In genomic region chr11:11268119-11268518, GRCh38 we compare ENCODE assay signal across 36 cellular contexts.
"Had no signal": no experiment of that assay in that cellular context is flagged by ENCODE, and none has a peak within 500 bp of the region (broad histone marks: within the 10 kb centered on the region; RNA-seq: fewer than 3 reads in every experiment).

No MANE protein-coding gene starts in this region.

- H3K27ac Mint-ChIP-seq: activated B cell treated with CpG ODN at 0.5 μM for 24 hours; activated CD4-positive, alpha-beta memory T cell treated with anti-CD3 and anti-CD28 coated beads for 36 hours; activated CD4-positive, alpha-beta T cell treated with anti-CD3 and anti-CD28 coated beads, Interleukin-2, amount 10 ng/mL, durations not matched to agents 24 days and 14 days; activated CD8-positive, alpha-beta T cell treated with anti-CD3 and anti-CD28 coated beads for 36 hours; activated naive CD4-positive, alpha-beta T cell treated with anti-CD3 and anti-CD28 coated beads for 36 hours; activated naive CD8-positive, alpha-beta T cell treated with anti-CD3 and anti-CD28 coated beads for 36 hours; activated T-cell treated with anti-CD3 and anti-CD28 coated beads, Interleukin-2, amount 50 U/mL, for 72 hours; activated T-helper 1 cell treated with anti-CD3 and anti-CD28 coated beads, Interleukin-12 subunit alpha, Interleukin-12 subunit beta, Interleukin-2, Interleukin-4 antibody, amounts not matched to agents 30 ng/mL and 10 ng/mL and 1 ng/mL, durations not matched to agents 14 hours and 24 hours and 36 hours; activated T-helper 17 cell treated with anti-CD3 and anti-CD28 coated beads, Interleukin-2, amount 50 U/mL, for 72 hours; T-helper 1 cell treated with Interleukin-12 subunit alpha and Interleukin-12 subunit beta and Interleukin-4 antibody, amounts not matched to agents 30 μg/mL and 1 μg/mL, for 36 hours; T-helper 2 cell treated with Interferon-gamma antibody and Interleukin-4, amounts not matched to agents 5 μg/mL and 100 μg/mL, for 36 hours had no signal

- H3K36me3 ChIP-seq: adrenal gland, brain microvascular endothelial cell, breast epithelium had no signal

- H3K9me3 Mint-ChIP-seq: activated B cell treated with CpG ODN at 0.5 μM for 24 hours; activated CD4-positive, alpha-beta memory T cell treated with anti-CD3 and anti-CD28 coated beads for 36 hours; activated CD4-positive, alpha-beta T cell treated with anti-CD3 and anti-CD28 coated beads, Interleukin-2, amount 10 ng/mL, durations not matched to agents 24 days and 14 days; activated CD8-positive, alpha-beta T cell treated with anti-CD3 and anti-CD28 coated beads for 36 hours; activated naive CD4-positive, alpha-beta T cell treated with anti-CD3 and anti-CD28 coated beads for 36 hours; activated naive CD4-positive, alpha-beta T cell treated with anti-CD3 and anti-CD28 coated beads, Interleukin-2, amount 50 U/mL, for 72 hours; activated naive CD8-positive, alpha-beta T cell treated with anti-CD3 and anti-CD28 coated beads for 36 hours; activated T-cell treated with anti-CD3 and anti-CD28 coated beads, Interleukin-2, amount 50 U/mL, for 4 hours; activated T-cell treated with anti-CD3 and anti-CD28 coated beads, Interleukin-2, amount 50 U/mL, for 72 hours; activated T-helper 1 cell treated with anti-CD3 and anti-CD28 coated beads, Interleukin-12 subunit alpha, Interleukin-12 subunit beta, Interleukin-2, Interleukin-4 antibody, amounts not matched to agents 30 ng/mL and 10 ng/mL and 1 ng/mL, durations not matched to agents 14 hours and 24 hours and 36 hours; activated T-helper 17 cell treated with anti-CD3 and anti-CD28 coated beads, Interleukin-2, amount 50 U/mL, for 72 hours; T-helper 1 cell treated with Interleukin-12 subunit alpha and Interleukin-12 subunit beta and Interleukin-4 antibody, amounts not matched to agents 30 μg/mL and 1 μg/mL, for 36 hours; T-helper 2 cell treated with Interferon-gamma antibody and Interleukin-4, amounts not matched to agents 5 μg/mL and 100 μg/mL, for 36 hours had no signal

- H3K4me1 ChIP-seq: adrenal gland, body of pancreas, breast epithelium had no signal

- H3K4me3 ChIP-seq: adrenal gland, body of pancreas, breast epithelium had no signal

- H3K27me3 ChIP-seq: adrenal gland, body of pancreas, brain microvascular endothelial cell, breast epithelium had no signal

- H3K4me1 Mint-ChIP-seq: activated CD4-positive, alpha-beta T cell treated with anti-CD3 and anti-CD28 coated beads, Interleukin-2, amount 10 ng/mL, durations not matched to agents 24 days and 14 days; activated T-helper 17 cell treated with anti-CD3 and anti-CD28 coated beads, Interleukin-2, amount 50 U/mL, for 72 hours had no signal

- H3K9me3 ChIP-seq: adrenal gland, body of pancreas, breast epithelium had no signal

- ATAC-seq: activated CD8-positive, alpha-beta T cell treated with anti-CD3 and anti-CD28 coated beads for 36 hours; activated naive CD4-positive, alpha-beta T cell treated with anti-CD3 and anti-CD28 coated beads, Interleukin-2, amount 50 U/mL, for 72 hours; activated T-cell treated with anti-CD3 and anti-CD28 coated beads, Interleukin-2, amount 50 U/mL, for 4 hours; activated T-cell treated with anti-CD3 and anti-CD28 coated beads, Interleukin-2, amount 50 U/mL, for 72 hours; activated T-helper 17 cell treated with anti-CD3 and anti-CD28 coated beads, Interleukin-2, amount 50 U/mL, for 72 hours; body of pancreas had no signal

- H3K27me3 Mint-ChIP-seq: activated CD4-positive, alpha-beta memory T cell treated with anti-CD3 and anti-CD28 coated beads for 36 hours; activated CD4-positive, alpha-beta T cell treated with anti-CD3 and anti-CD28 coated beads, Interleukin-2, amount 10 ng/mL, durations not matched to agents 24 days and 14 days had no signal

- H3K36me3 Mint-ChIP-seq: activated CD4-positive, alpha-beta memory T cell treated with anti-CD3 and anti-CD28 coated beads for 36 hours; activated naive CD4-positive, alpha-beta T cell treated with anti-CD3 and anti-CD28 coated beads, Interleukin-2, amount 50 U/mL, for 72 hours; activated naive CD8-positive, alpha-beta T cell treated with anti-CD3 and anti-CD28 coated beads for 36 hours had no signal

- H3K27ac ChIP-seq: adrenal gland, body of pancreas, brain microvascular endothelial cell, breast epithelium, VCaP had no signal

- H3K4me3 Mint-ChIP-seq: activated B cell treated with CpG ODN at 0.5 μM for 24 hours; activated CD4-positive, alpha-beta memory T cell treated with anti-CD3 and anti-CD28 coated beads for 36 hours; activated CD4-positive, alpha-beta T cell treated with anti-CD3 and anti-CD28 coated beads, Interleukin-2, amount 10 ng/mL, durations not matched to agents 24 days and 14 days; activated CD8-positive, alpha-beta T cell treated with anti-CD3 and anti-CD28 coated beads for 36 hours; activated naive CD4-positive, alpha-beta T cell treated with anti-CD3 and anti-CD28 coated beads for 36 hours; activated naive CD8-positive, alpha-beta T cell treated with anti-CD3 and anti-CD28 coated beads for 36 hours; activated T-cell treated with anti-CD3 and anti-CD28 coated beads, Interleukin-2, amount 50 U/mL, for 4 hours; activated T-cell treated with anti-CD3 and anti-CD28 coated beads, Interleukin-2, amount 50 U/mL, for 72 hours; activated T-helper 1 cell treated with anti-CD3 and anti-CD28 coated beads, Interleukin-12 subunit alpha, Interleukin-12 subunit beta, Interleukin-2, Interleukin-4 antibody, amounts not matched to agents 30 ng/mL and 10 ng/mL and 1 ng/mL, durations not matched to agents 14 hours and 24 hours and 36 hours; activated T-helper 17 cell treated with anti-CD3 and anti-CD28 coated beads, Interleukin-2, amount 50 U/mL, for 72 hours; T-helper 1 cell treated with Interleukin-12 subunit alpha and Interleukin-12 subunit beta and Interleukin-4 antibody, amounts not matched to agents 30 μg/mL and 1 μg/mL, for 36 hours; T-helper 2 cell treated with Interferon-gamma antibody and Interleukin-4, amounts not matched to agents 5 μg/mL and 100 μg/mL, for 36 hours had no signal

- DNase-seq: activated B cell treated with CpG ODN at 0.5 μM for 24 hours; activated CD4-positive, alpha-beta memory T cell treated with anti-CD3 and anti-CD28 coated beads for 36 hours; activated CD4-positive, alpha-beta T cell treated with anti-CD3 and anti-CD28 coated beads for 4 hours; activated CD4-positive, alpha-beta T cell treated with anti-CD3 and anti-CD28 coated beads, Interleukin-2, amount 10 ng/mL, durations not matched to agents 24 days and 14 days; activated CD4-positive, alpha-beta T cell treated with anti-CD3 and anti-CD28 coated beads, Interleukin-2, amount 50 U/mL, for 1 hour; activated CD4-positive, alpha-beta T cell treated with anti-CD3 and anti-CD28 coated beads, Interleukin-2, amount 50 U/mL, for 4 hours; activated CD4-positive, CD25-positive, alpha-beta regulatory T cell treated with anti-CD3 and anti-CD28 coated beads, Interleukin-2, amount 50 U/mL, for 72 hours; activated CD8-positive, alpha-beta memory T cell treated with anti-CD3 and anti-CD28 coated beads, Interleukin-2, amount 50 U/mL, for 4 hours; activated CD8-positive, alpha-beta T cell treated with anti-CD3 and anti-CD28 coated beads for 36 hours; activated effector memory CD4-positive, alpha-beta T cell treated with anti-CD3 and anti-CD28 coated beads, Interleukin-2, amount 50 U/mL, for 16 hours; activated gamma-delta T cell treated with Interleukin-2 at 50 U/mL for 16 hours; activated naive CD4-positive, alpha-beta T cell; activated naive CD4-positive, alpha-beta T cell treated with anti-CD3 and anti-CD28 coated beads for 36 hours; activated naive CD4-positive, alpha-beta T cell treated with anti-CD3 and anti-CD28 coated beads, Interleukin-2, amount 50 U/mL, for 16 hours; activated naive CD8-positive, alpha-beta T cell treated with anti-CD3 and anti-CD28 coated beads for 36 hours; activated T-cell treated with anti-CD3 and anti-CD28 coated beads for 4 hours; activated T-cell treated with anti-CD3 and anti-CD28 coated beads, Interleukin-2, amount 50 U/mL, for 1 hour; activated T-cell treated with anti-CD3 and anti-CD28 coated beads, Interleukin-2, amount 50 U/mL, for 4 hours; activated T-cell treated with anti-CD3 and anti-CD28 coated beads, Interleukin-2, amount 50 U/mL, for 72 hours; adrenal gland; amniotic stem cell; aorta; body of pancreas; brain microvascular endothelial cell; central memory CD4-positive, alpha-beta T cell; SW 1271; T-helper 1 cell; T-helper 2 cell; T-helper 9 cell had no signal
